4 cellular contexts compared by ENCODE assay signal in genomic region chr2:96016321-96016720, GRCh38. TPM values are rescaled to one million over a fixed set of nuclear protein-coding genes. Genes with fewer than 3 reads are reported as not detected.
"Had no signal": no experiment of that assay in that cellular context is flagged by ENCODE, and none has a peak within 500 bp of the region (broad histone marks: within the 10 kb centered on the region; RNA-seq: fewer than 3 reads in every experiment).

No MANE protein-coding gene starts in this region.

RNA-seq across cellular contexts. Expression of gene GPAT2, which starts 18.4 kb away (rescaled TPM):
- total RNA-seq: LHCN-M2, M059J, RPMI7951, SK-MEL-5 had no signal
